Comparison of ENCODE assay signal across 13 cellular contexts in the genomic region with DNA sequence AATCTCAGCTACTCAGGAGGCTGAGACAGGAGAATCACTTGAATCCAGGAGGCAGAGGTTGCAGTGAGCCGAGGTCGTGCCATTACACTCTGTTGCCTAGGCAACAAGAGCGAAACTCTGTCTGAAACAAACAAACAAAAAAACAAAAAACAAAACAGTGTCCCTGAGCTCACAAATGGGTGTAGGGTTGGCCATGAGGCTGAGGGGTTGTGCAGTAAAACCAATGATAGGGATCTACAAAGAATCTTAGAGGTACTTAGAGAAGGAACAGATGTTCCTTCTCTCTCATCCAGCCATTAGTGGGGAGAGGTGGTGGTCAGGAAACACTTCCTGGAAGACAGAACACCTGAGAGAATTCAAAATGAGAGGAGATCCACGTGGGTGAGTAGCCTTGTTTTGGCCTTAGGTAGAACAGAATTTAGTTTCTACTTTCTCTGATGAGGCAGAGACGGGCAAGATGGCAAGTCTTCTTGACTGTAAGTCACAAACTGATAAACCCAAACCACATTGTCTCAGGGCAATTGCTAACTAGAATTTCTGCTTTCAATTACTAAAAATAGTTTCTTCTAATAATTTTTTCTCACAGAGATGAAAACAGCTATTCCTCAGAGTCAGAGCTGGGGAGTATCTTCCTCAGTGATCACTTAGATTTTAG.
DNase-seq lines count a peak whose midpoint lies in the region; ATAC-seq and TF ChIP-seq lines count a peak whose summit lies in the region.
"Had no signal": no experiment of that assay in that cellular context is flagged by ENCODE, and none has a peak within 500 bp of the region (broad histone marks: within the 10 kb centered on the region; RNA-seq: fewer than 3 reads in every experiment).

No MANE protein-coding gene starts in this region.

- H3K36me3 ChIP-seq in mesendoderm (ENCODE audit: control insufficient read depth, insufficient read depth, low read length) (no peaks in the 10 kb centered on the region), tibial artery (no peaks in the 10 kb centered on the region)
- H3K36me3 ChIP-seq: ascending aorta, neutrophil had no signal

- no peak overlapping the region for H3K4ac ChIP-seq in mesendoderm (ENCODE audit: low read depth, low read length)

- H2BK120ac ChIP-seq in mesendoderm (ENCODE audit: low read depth, low read length), result no peak overlapping the region

- H3K9ac ChIP-seq in mesendoderm (ENCODE audit: low read length), result no peak overlapping the region

- no peaks in the 10 kb centered on the region for H3K79me2 ChIP-seq in mesendoderm (ENCODE audit: control insufficient read depth, insufficient read depth, low read length)

- H2BK15ac ChIP-seq in mesendoderm (replicated peaks; ENCODE audit: low read depth), result no peak overlapping the region

- DNase-seq in NCI-H524 (lab: John Stamatoyannopoulos, UW) (peak; percentile 16 to 70), NCI-H524 treated with DMSO at 0.1 percent for 48 hours (lab: John Stamatoyannopoulos, UW) (no peak), mesendoderm (peak; percentile 52), LoVo (ENCODE audit: low spot score) (no peak), tibial artery (no peak)
- no peak for DNase-seq in activated CD4-positive, alpha-beta T cell treated with anti-CD3 and anti-CD28 coated beads, Interleukin-2, amount 50 U/mL, for 48 hours
- DNase-seq: NCI-H1694 treated with DMSO at 0.1 percent for 48 hours had no signal

- H3K4me1 ChIP-seq in mesendoderm (ENCODE audit: control insufficient read depth, low read depth, low read length) (no peaks in the 10 kb centered on the region), tibial artery (no peaks in the 10 kb centered on the region)
- H3K4me1 ChIP-seq: ascending aorta had no signal

- no peaks in the 10 kb centered on the region for H3K27me3 ChIP-seq in mesendoderm (ENCODE audit: insufficient read depth, low read length, poor library complexity)
- no peaks in the 10 kb centered on the region for H3K27me3 ChIP-seq in tibial artery
- H3K27me3 ChIP-seq: ascending aorta, neutrophil had no signal

- no peaks in the 10 kb centered on the region for H3K79me1 ChIP-seq in mesendoderm (ENCODE audit: low read length)

- no CpG with 5 or more reads among the region's 5 CpGs for WGBS in mesendoderm (ENCODE audit: extremely low coverage, insufficient coverage, low lambda C conversion rate)

- H3K9me3 ChIP-seq in tibial artery, result no peaks in the 10 kb centered on the region
- H3K9me3 ChIP-seq: ascending aorta, neutrophil had no signal

- no peak overlapping the region for H3K4me2 ChIP-seq in mesendoderm (ENCODE audit: low read length)

- H3K56ac ChIP-seq in mesendoderm (ENCODE audit: low read length), result no peak overlapping the region

- no peak overlapping the region for H3K4me3 ChIP-seq in mesendoderm (ENCODE audit: low read length)
- H3K4me3 ChIP-seq in tibial artery, result no peak overlapping the region
- H3K4me3 ChIP-seq: ascending aorta had no signal

- TF ChIP-seq CTCF in tibial artery (IDR thresholded peaks at IDR 0.05), result no peak

- no peak overlapping the region for H3K27ac ChIP-seq in mesendoderm (ENCODE audit: low read depth, low read length)
- H3K27ac ChIP-seq in tibial artery, result no peak overlapping the region
- H3K27ac ChIP-seq: ascending aorta, neutrophil, RWPE1 had no signal

- H4K8ac ChIP-seq in mesendoderm (ENCODE audit: low read depth, low read length), result no peak overlapping the region

- no peak overlapping the region for H2BK5ac ChIP-seq in mesendoderm (ENCODE audit: low read length)

- H3K23ac ChIP-seq in mesendoderm (ENCODE audit: low read length), result no peak overlapping the region

- intact Hi-C loops in tibial artery (cut with DNase I; ENCODE audit: low total_unique reads), result no loop called here

- no peak overlapping the region for H2AK5ac ChIP-seq in mesendoderm (ENCODE audit: low read length)

- ATAC-seq in GM21576 (IDR thresholded peaks at IDR 0.05; ENCODE audit: unreplicated experiment) (peak; percentile 85), HG03175 (IDR thresholded peaks at IDR 0.05; ENCODE audit: unreplicated experiment) (peak; percentile 85)
- ATAC-seq: left lobe of liver had no signal

- no peak overlapping the region for H4K5ac ChIP-seq in mesendoderm (ENCODE audit: low read length)

- no peak overlapping the region for H3K18ac ChIP-seq in mesendoderm (ENCODE audit: low read length)

Comparison
In these comparisons a context has a peak if more than half of its experiments do, and no peak if none do; other contexts are left out.
1. DNase-seq: peak in NCI-H524 (2 of 2) and mesendoderm (single experiment); none in NCI-H524 treated with DMSO at 0.1 percent for 48 hours (single experiment), LoVo (single experiment), activated CD4-positive, alpha-beta T cell treated with anti-CD3 and anti-CD28 coated beads, Interleukin-2, amount 50 U/mL, for 48 hours (0 of 2) and tibial artery (0 of 2).